11 cellular contexts compared by ENCODE assay signal in the genomic region with DNA sequence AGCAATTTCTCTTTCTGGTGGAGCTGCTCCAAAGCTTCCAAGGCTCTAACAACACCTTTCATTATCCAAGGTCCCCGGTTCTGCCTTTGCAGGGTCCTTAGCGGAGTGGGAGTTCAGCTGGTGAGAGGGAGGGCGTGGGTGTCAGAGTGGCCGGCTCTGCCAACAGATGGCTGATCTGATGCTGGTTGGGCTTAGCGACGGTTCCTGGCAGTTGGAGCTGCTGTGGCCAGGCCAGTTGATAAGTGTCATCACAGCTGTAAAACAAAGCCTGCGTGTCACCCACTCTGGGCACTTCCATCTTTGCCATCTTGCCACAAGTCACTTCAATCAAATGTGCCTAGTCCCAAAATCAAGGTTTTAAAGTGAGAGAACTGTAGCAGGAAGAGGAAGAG. TPM values are rescaled to one million over a fixed set of nuclear protein-coding genes. Genes with fewer than 3 reads are reported as not detected.
DNase-seq lines count a peak whose midpoint lies in the region; ATAC-seq and TF ChIP-seq lines count a peak whose summit lies in the region.
"Had no signal": no experiment of that assay in that cellular context is flagged by ENCODE, and none has a peak within 500 bp of the region (broad histone marks: within the 10 kb centered on the region; RNA-seq: fewer than 3 reads in every experiment).

No MANE protein-coding gene starts in this region.

- H3K9me3 Mint-ChIP-seq in CD4-positive, alpha-beta memory T cell: peaks cover 0 to 2% (median 0%) of the 10 kb centered on the region in 8 donors

- H3K4me1 Mint-ChIP-seq in CD4-positive, alpha-beta memory T cell: peaks cover 10 to 29% (median 17%) of the 10 kb centered on the region in 4 donors

- TF ChIP-seq CTCF in NB4 (IDR thresholded peaks at IDR 0.05; ENCODE audit: low read depth, low read length): no peak
- no peak for TF ChIP-seq CTCF in fibroblast of pulmonary artery (IDR thresholded peaks at IDR 0.05; ENCODE audit: low read length, missing control alignments)

- H3K36me3 ChIP-seq in CD4-positive, alpha-beta memory T cell (ENCODE audit: insufficient read depth, low read length): no peaks in the 10 kb centered on the region

- peak; percentile 54 for DNase-seq in CMK (ENCODE audit: low read depth)
- DNase-seq in NB4 (ENCODE audit: low read depth): peak; percentile 30
- peak; percentile 52 for DNase-seq in fibroblast of pulmonary artery (ENCODE audit: low read depth)
- peak; percentile 92 for DNase-seq in posterior vena cava (ENCODE audit: low spot score)
- DNase-seq in NCI-H146 (lab: John Stamatoyannopoulos, UW): no peak
- no peak for DNase-seq in CD4-positive, alpha-beta memory T cell
- no peak for DNase-seq in stimulated activated naive CD4-positive, alpha-beta T cell treated with Interleukin-2 at 50 U/mL for 16 hours (lab: John Stamatoyannopoulos, UW)
- DNase-seq: activated CD4-positive, alpha-beta T cell treated with anti-CD3 and anti-CD28 coated beads, Interleukin-2, amount 50 U/mL, for 4 hours had no signal

- intact Hi-C loops in posterior vena cava (cut with DNase I): no loop called here
- intact Hi-C loops in CD4-positive, alpha-beta memory T cell (cut with micrococcal nuclease): no loop called here

- TF ChIP-seq POLR2A in NB4 (IDR thresholded peaks at IDR 0.05; ENCODE audit: extremely low read depth, insufficient read length): no peak

- CTCF ChIA-PET in CD4-positive, alpha-beta memory T cell (lab: Charles Lee; ENCODE audit: partially characterized antibody): interaction anchor here (0.7 to 1.7 kb wide), 5 partner anchors 15 to 137 kb away, joined by 3 to 8 read pairs (median 4); no protein-coding TSS in a partner anchor

- H3K27me3 Mint-ChIP-seq in CD4-positive, alpha-beta memory T cell: no peaks in the 10 kb centered on the region

- no peaks in the 10 kb centered on the region for H3K9me3 ChIP-seq in CD4-positive, alpha-beta memory T cell (ENCODE audit: control insufficient read depth in 1 of 2, low read length in 2 of 2)

- POLR2A ChIA-PET in CD4-positive, alpha-beta memory T cell (lab: Charles Lee; ENCODE audit: partially characterized antibody): no interaction called here

- H3K4me3 ChIP-seq in NB4 (ENCODE audit: low read depth, low read length) (no peak overlapping the region), fibroblast of pulmonary artery (replicated peaks; ENCODE audit: low read depth, low read length) (no peak overlapping the region)
- no peak overlapping the region for H3K4me3 ChIP-seq in CD4-positive, alpha-beta memory T cell (ENCODE audit: low read length in 2 of 2)

- ATAC-seq in SK-N-SH treated with all-trans-retinoic acid at 6 μM for 48 hours: no peak

- no peaks in the 10 kb centered on the region for H3K27me3 ChIP-seq in CD4-positive, alpha-beta memory T cell (ENCODE audit: insufficient read depth, low read length)

- no peak overlapping the region for H3K4me3 Mint-ChIP-seq in CD4-positive, alpha-beta memory T cell
- H3K4me3 Mint-ChIP-seq: brain had no signal

- H3K27ac Mint-ChIP-seq in CD4-positive, alpha-beta memory T cell: no peak overlapping the region

- H3K4me1 ChIP-seq in CD4-positive, alpha-beta memory T cell (ENCODE audit: insufficient read depth, low read length): peaks cover 15% of the 10 kb centered on the region

- no peaks in the 10 kb centered on the region for H3K36me3 Mint-ChIP-seq in CD4-positive, alpha-beta memory T cell
- H3K36me3 Mint-ChIP-seq: brain had no signal

- H3K27ac ChIP-seq in CD4-positive, alpha-beta memory T cell (ENCODE audit: low read depth, low read length): no peak overlapping the region

TF ChIP-seq in SK-N-SH treated with all-trans-retinoic acid at 6 μM for 48 hours, 23 proteins besides CTCF, POLR2A, EP300 and RAD21:
- no peak for TF ChIP-seq ZFP3 (CRISPR knock-in tag; IDR thresholded peaks at IDR 0.05)
- no peak for TF ChIP-seq PPARA (CRISPR knock-in tag; IDR thresholded peaks at IDR 0.05; ENCODE audit: borderline replicate concordance)
- TF ChIP-seq CSRNP3 (CRISPR knock-in tag; IDR thresholded peaks at IDR 0.05): no peak
- TF ChIP-seq GLIS3 (CRISPR knock-in tag; IDR thresholded peaks at IDR 0.05): no peak
- no peak for TF ChIP-seq ZC3H10 (CRISPR knock-in tag; IDR thresholded peaks at IDR 0.05)
- no peak for TF ChIP-seq CSDC2 (CRISPR knock-in tag; IDR thresholded peaks at IDR 0.05)
- no peak for TF ChIP-seq TSHZ2 (CRISPR knock-in tag; IDR thresholded peaks at IDR 0.05)
- TF ChIP-seq ARNTL (CRISPR knock-in tag; IDR thresholded peaks at IDR 0.05; ENCODE audit: borderline replicate concordance, low read depth): no peak
TF ChIP-seq in SK-N-SH treated with all-trans-retinoic acid at 6 μM for 48 hours: peak in this region for 0.

RNA-seq across cellular contexts. Expression of gene RIN3, which starts 36.3 kb away (rescaled TPM):
- total RNA-seq in posterior vena cava: 10 to 100 TPM; 30.9 to 34.0 TPM
- 10 to 100 TPM; 66.9 to 74.9 TPM for total RNA-seq in CD4-positive, alpha-beta memory T cell
- 10 to 100 TPM in 1 of 2 donors, 1 to 10 TPM in 1; 4.0 to 25.0 TPM for polyA plus RNA-seq in CD4-positive, alpha-beta memory T cell
- total RNA-seq: OCI-LY7 had no signal

Comparison
In these comparisons a context has a peak if more than half of its experiments do, and no peak if none do; other contexts are left out.
1. DNase-seq: peak in CMK (single experiment), NB4 (single experiment), fibroblast of pulmonary artery (single experiment) and posterior vena cava (single experiment); none in NCI-H146 (single experiment), CD4-positive, alpha-beta memory T cell (0 of 5) and stimulated activated naive CD4-positive, alpha-beta T cell treated with Interleukin-2 at 50 U/mL for 16 hours (single experiment).